19 cellular contexts compared by ENCODE assay signal in genomic region chr14:75361751-75362433, GRCh38.
A peak's percentile ranks its signal among the peaks of the same experiment; 100 is the strongest.
DNase-seq lines count a peak whose midpoint lies in the region; FAIRE-seq and TF ChIP-seq lines count a peak whose summit lies in the region.
"Had no signal": no experiment of that assay in that cellular context is flagged by ENCODE, and none has a peak within 500 bp of the region (broad histone marks: within the 10 kb centered on the region; RNA-seq: fewer than 3 reads in every experiment).

No MANE protein-coding gene starts in this region.

- peak overlapping the region; percentile 47 for H3K4me3 Mint-ChIP-seq in chondrocyte (ENCODE audit: unreplicated experiment)
- H3K4me3 Mint-ChIP-seq: activated naive CD4-positive, alpha-beta T cell treated with anti-CD3 and anti-CD28 coated beads, Interleukin-2, amount 50 U/mL, for 24 hours; mesothelial cell of epicardium had no signal

- H3K27me3 ChIP-seq in subcutaneous abdominal adipose tissue (ENCODE audit: control insufficient read depth in 5 of 5, insufficient read depth in 4 of 5, low read length in 5 of 5) = no peaks in the 10 kb centered on the region
- H3K27me3 ChIP-seq: colonic mucosa, SJSA1 had no signal

- no peaks in the 10 kb centered on the region for H3K9me3 Mint-ChIP-seq in chondrocyte (ENCODE audit: low read depth)
- H3K9me3 Mint-ChIP-seq: activated naive CD4-positive, alpha-beta T cell treated with anti-CD3 and anti-CD28 coated beads, Interleukin-2, amount 50 U/mL, for 24 hours; mesothelial cell of epicardium had no signal

- H3K4me3 ChIP-seq in kidney (ENCODE audit: low read length in 2 of 2) (no peak overlapping the region), subcutaneous abdominal adipose tissue (ENCODE audit: low read depth in 1 of 5, low read length in 5 of 5) (peak overlapping the region in 3 of 5 donors; percentile 11 to 27 (median 25))
- H3K4me3 ChIP-seq: colonic mucosa, SJSA1 had no signal

- H3K36me3 ChIP-seq in kidney (ENCODE audit: control insufficient read depth in 1 of 2, insufficient read depth in 2 of 2, low read length in 2 of 2) (no peaks in the 10 kb centered on the region), subcutaneous abdominal adipose tissue (ENCODE audit: control insufficient read depth in 5 of 5, insufficient read depth in 5 of 5, low read length in 5 of 5) (no peaks in the 10 kb centered on the region)
- H3K36me3 ChIP-seq: colonic mucosa, SJSA1 had no signal

- no peak for FAIRE-seq in kidney (lab: Jason Lieb, UNC)
- FAIRE-seq: endometrium, GM18507 had no signal

- DNase-seq in EH (ENCODE audit: low read depth) (peak; percentile 52), chondrocyte (ENCODE audit: low spot score) (no peak), kidney (peak; percentile 81), GF-D8 (lab: John Stamatoyannopoulos, UW) (no peak), NOMO-1 (lab: John Stamatoyannopoulos, UW; ENCODE audit: unreplicated experiment in 2 of 2) (no peak), NCI-H526 treated with DMSO at 0.1 percent for 48 hours (lab: John Stamatoyannopoulos, UW) (no peak)
- DNase-seq in stimulated activated CD4-positive, alpha-beta T cell treated with anti-CD3 and anti-CD28 coated beads, Interleukin-15, amount 100 ng/mL, for 24 hours = no peak
- DNase-seq: activated CD4-positive, alpha-beta T cell treated with anti-CD3 and anti-CD28 coated beads, Interleukin-2, amount 50 U/mL, for 48 hours; colonic mucosa; DND-41; kidney glomerular epithelial cell; NCI-H1105 treated with DMSO at 0.1 percent for 48 hours; NCI-H69 had no signal

- H3K36me3 Mint-ChIP-seq in chondrocyte (ENCODE audit: low read depth) = no peaks in the 10 kb centered on the region
- H3K36me3 Mint-ChIP-seq: activated naive CD4-positive, alpha-beta T cell treated with anti-CD3 and anti-CD28 coated beads, Interleukin-2, amount 50 U/mL, for 24 hours; mesothelial cell of epicardium had no signal

- intact Hi-C loops in kidney (cut with DNase I) = no loop called here

- peaks cover 16% of the 10 kb centered on the region for H3K4me1 Mint-ChIP-seq in chondrocyte (ENCODE audit: low read depth)
- H3K4me1 Mint-ChIP-seq: activated naive CD4-positive, alpha-beta T cell treated with anti-CD3 and anti-CD28 coated beads, Interleukin-2, amount 50 U/mL, for 24 hours; mesothelial cell of epicardium had no signal

- H3K27ac Mint-ChIP-seq in chondrocyte (ENCODE audit: unreplicated experiment) = peak overlapping the region; percentile 88
- H3K27ac Mint-ChIP-seq: activated naive CD4-positive, alpha-beta T cell treated with anti-CD3 and anti-CD28 coated beads, Interleukin-2, amount 50 U/mL, for 24 hours; mesothelial cell of epicardium had no signal

- no peaks in the 10 kb centered on the region for H3K9me3 ChIP-seq in kidney (ENCODE audit: control insufficient read depth in 1 of 2, low read length in 2 of 2)
- no peaks in the 10 kb centered on the region for H3K9me3 ChIP-seq in subcutaneous abdominal adipose tissue (ENCODE audit: control insufficient read depth in 5 of 5, low read length in 5 of 5)
- H3K9me3 ChIP-seq: colonic mucosa, SJSA1 had no signal

- H3K4me1 ChIP-seq in kidney (ENCODE audit: control insufficient read depth in 1 of 2, insufficient read depth in 1 of 2, low read depth in 1 of 2, low read length in 2 of 2) (no peaks in the 10 kb centered on the region), subcutaneous abdominal adipose tissue (ENCODE audit: control insufficient read depth in 5 of 5, insufficient read depth in 5 of 5, low read length in 5 of 5) (peaks cover 5 to 32% (median 26%) of the 10 kb centered on the region in 5 donors)
- H3K4me1 ChIP-seq: colonic mucosa, SJSA1 had no signal

- H3K27ac ChIP-seq in kidney (ENCODE audit: low read depth in 2 of 2, low read length in 2 of 2) = no peak overlapping the region
- no peak overlapping the region for H3K27ac ChIP-seq in subcutaneous abdominal adipose tissue (ENCODE audit: low read depth, low read length)
- H3K27ac ChIP-seq: colonic mucosa, SJSA1 had no signal

- H3K9ac ChIP-seq in kidney (ENCODE audit: low read length in 2 of 2) (no peak overlapping the region), subcutaneous abdominal adipose tissue (ENCODE audit: low read length in 5 of 5) (peak overlapping the region in 1 of 5 donors; percentile 21)

- no peak for TF ChIP-seq CTCF in chondrocyte (IDR thresholded peaks at IDR 0.05)
- no peak for TF ChIP-seq CTCF in kidney (IDR thresholded peaks at IDR 0.05; ENCODE audit: borderline replicate concordance, extremely low read depth, insufficient read depth)

- peaks cover 27% of the 10 kb centered on the region for H3K27me3 Mint-ChIP-seq in chondrocyte (ENCODE audit: low read depth)
- H3K27me3 Mint-ChIP-seq: activated naive CD4-positive, alpha-beta T cell treated with anti-CD3 and anti-CD28 coated beads, Interleukin-2, amount 50 U/mL, for 24 hours had no signal

Comparison
In these comparisons a context has a peak if more than half of its experiments do, and no peak if none do; other contexts are left out.
1. DNase-seq: peak in EH (single experiment) and kidney (single experiment); none in chondrocyte (single experiment), stimulated activated CD4-positive, alpha-beta T cell treated with anti-CD3 and anti-CD28 coated beads, Interleukin-15, amount 100 ng/mL, for 24 hours (single experiment), GF-D8 (single experiment), NOMO-1 (0 of 2) and NCI-H526 treated with DMSO at 0.1 percent for 48 hours (single experiment).
2. H3K4me3 ChIP-seq: peak in subcutaneous abdominal adipose tissue (3 of 5); none in kidney (0 of 2).